In the genomic region with DNA sequence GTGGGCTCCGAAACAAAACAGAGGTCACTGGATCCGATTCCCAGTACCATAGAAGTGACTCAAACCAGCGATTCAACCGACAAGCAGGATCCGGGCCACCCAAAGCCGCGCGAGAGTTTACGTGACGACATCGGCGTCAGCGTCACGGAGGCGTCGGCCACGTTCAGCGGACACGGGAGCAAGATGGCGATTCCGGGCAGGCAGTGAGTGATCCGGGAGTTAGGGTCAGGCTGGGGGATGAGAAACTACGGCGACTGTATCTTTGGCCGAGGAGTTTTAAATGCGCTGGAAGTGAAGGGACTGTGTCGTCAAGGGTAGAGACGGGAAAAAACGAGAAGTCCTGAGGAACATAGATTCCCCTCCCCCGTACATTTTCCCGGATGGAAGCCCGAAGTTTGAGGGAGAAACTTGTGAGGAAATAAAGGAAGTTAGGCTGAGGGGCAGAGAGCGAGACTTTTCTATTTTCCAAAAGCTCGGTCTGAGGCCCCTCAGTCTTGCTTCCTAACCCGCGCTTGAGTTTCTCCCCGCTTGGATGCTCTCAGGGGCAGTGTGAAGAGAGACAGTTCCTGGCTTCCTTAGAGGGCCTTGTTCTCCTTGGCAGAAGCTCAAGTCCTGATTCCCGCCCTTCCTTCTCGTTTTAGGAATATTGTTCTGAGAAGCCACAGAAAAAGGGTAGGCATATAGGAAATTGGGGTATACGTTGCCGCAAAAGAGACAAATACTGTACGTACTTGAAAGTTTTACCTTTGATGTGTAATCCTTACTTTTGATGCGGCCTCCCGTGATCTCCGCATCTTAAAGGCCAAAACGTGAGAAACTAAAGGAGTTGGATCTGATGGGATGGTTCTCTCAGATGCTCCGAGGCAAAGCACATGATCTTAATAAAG, we compare ENCODE assay signal across 8 cellular contexts. TPM values are rescaled to one million over a fixed set of nuclear protein-coding genes. Genes with fewer than 3 reads are reported as not detected.
DNase-seq lines count a peak whose midpoint lies in the region; ATAC-seq and TF ChIP-seq lines count a peak whose summit lies in the region.

A gene with protein sequence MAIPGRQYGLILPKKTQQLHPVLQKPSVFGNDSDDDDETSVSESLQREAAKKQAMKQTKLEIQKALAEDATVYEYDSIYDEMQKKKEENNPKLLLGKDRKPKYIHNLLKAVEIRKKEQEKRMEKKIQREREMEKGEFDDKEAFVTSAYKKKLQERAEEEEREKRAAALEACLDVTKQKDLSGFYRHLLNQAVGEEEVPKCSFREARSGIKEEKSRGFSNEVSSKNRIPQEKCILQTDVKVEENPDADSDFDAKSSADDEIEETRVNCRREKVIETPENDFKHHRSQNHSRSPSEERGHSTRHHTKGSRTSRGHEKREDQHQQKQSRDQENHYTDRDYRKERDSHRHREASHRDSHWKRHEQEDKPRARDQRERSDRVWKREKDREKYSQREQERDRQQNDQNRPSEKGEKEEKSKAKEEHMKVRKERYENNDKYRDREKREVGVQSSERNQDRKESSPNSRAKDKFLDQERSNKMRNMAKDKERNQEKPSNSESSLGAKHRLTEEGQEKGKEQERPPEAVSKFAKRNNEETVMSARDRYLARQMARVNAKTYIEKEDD (plus strand): TSS at position 156 of the 887 bp plus-strand sequence. CDS start 28 bp downstream, at position 184.

- DNase-seq in NCI-H1417 treated with DMSO at 0.1 percent for 48 hours (lab: John Stamatoyannopoulos, UW), result peak; percentile 37
- peak; percentile 90 to 91 for DNase-seq in SW 1271 (lab: John Stamatoyannopoulos, UW)
- peak; percentile 93 for DNase-seq in activated naive CD8-positive, alpha-beta T cell treated with anti-CD3 and anti-CD28 coated beads, Interleukin-2, amount 10 ng/mL, durations not matched to agents 7 days and 5 days
- peak; percentile 98 for DNase-seq in Right ventricle myocardium inferior (ENCODE audit: missing footprints)
- peak; percentile 98 for DNase-seq in osteocyte (ENCODE audit: extremely low spot score, unreplicated experiment)
- DNase-seq in thoracic aorta (ENCODE audit: low spot score), result peak; percentile 86

- peak within 1 kb of the TSS; percentile 97 for H3K4me3 Mint-ChIP-seq in activated naive CD8-positive, alpha-beta T cell treated with anti-CD3 and anti-CD28 coated beads, Interleukin-2, amount 10 ng/mL, durations not matched to agents 7 days and 5 days
- peak within 1 kb of the TSS; percentile 93 for H3K4me3 Mint-ChIP-seq in osteocyte (ENCODE audit: unreplicated experiment)

- peaks cover 50% of the 10 kb centered on the region for H3K4me1 Mint-ChIP-seq in activated naive CD8-positive, alpha-beta T cell treated with anti-CD3 and anti-CD28 coated beads, Interleukin-2, amount 10 ng/mL, durations not matched to agents 7 days and 5 days
- H3K4me1 Mint-ChIP-seq in osteocyte (ENCODE audit: unreplicated experiment), result peaks cover 40% of the 10 kb centered on the region

- H3K36me3 Mint-ChIP-seq in activated naive CD8-positive, alpha-beta T cell treated with anti-CD3 and anti-CD28 coated beads, Interleukin-2, amount 10 ng/mL, durations not matched to agents 7 days and 5 days, result peaks cover 16% of the 10 kb centered on the region
- peaks cover 12% of the 10 kb centered on the region for H3K36me3 Mint-ChIP-seq in osteocyte (ENCODE audit: unreplicated experiment)

- H3K27me3 ChIP-seq in thoracic aorta (replicated peaks; ENCODE audit: insufficient read depth), result no peaks in the 10 kb centered on the region

- peak; percentile 92 for ATAC-seq in HG02642 (IDR thresholded peaks at IDR 0.05; ENCODE audit: poor library complexity, unreplicated experiment)
- peak; percentile 92 for ATAC-seq in activated naive CD8-positive, alpha-beta T cell treated with anti-CD3 and anti-CD28 coated beads, Interleukin-2, amount 10 ng/mL, durations not matched to agents 7 days and 5 days (ENCODE audit: low read depth)
- ATAC-seq in Right ventricle myocardium inferior, result peak; percentile 97
- ATAC-seq in thoracic aorta (ENCODE audit: insufficient number of reproducible peaks, low FRiP score, low read depth), result peak; percentile 91

- no peaks in the 10 kb centered on the region for H3K9me3 ChIP-seq in thoracic aorta

- peaks cover 3% of the 10 kb centered on the region for H3K36me3 ChIP-seq in thoracic aorta

- peak within 1 kb of the TSS; percentile 93 to 98 for H3K27ac ChIP-seq in thoracic aorta

- H3K4me1 ChIP-seq in thoracic aorta (ENCODE audit: control insufficient read depth in 1 of 2, low read depth in 2 of 2), result peaks cover 22 to 29% of the 10 kb centered on the region in 2 donors

- H3K9me3 Mint-ChIP-seq in activated naive CD8-positive, alpha-beta T cell treated with anti-CD3 and anti-CD28 coated beads, Interleukin-2, amount 10 ng/mL, durations not matched to agents 7 days and 5 days, result peaks cover under 1% of the 10 kb centered on the region
- no peaks in the 10 kb centered on the region for H3K9me3 Mint-ChIP-seq in osteocyte (ENCODE audit: unreplicated experiment)

- H3K27me3 Mint-ChIP-seq in activated naive CD8-positive, alpha-beta T cell treated with anti-CD3 and anti-CD28 coated beads, Interleukin-2, amount 10 ng/mL, durations not matched to agents 7 days and 5 days, result no peaks in the 10 kb centered on the region
- H3K27me3 Mint-ChIP-seq in osteocyte (ENCODE audit: unreplicated experiment), result no peaks in the 10 kb centered on the region

- no peak for TF ChIP-seq CTCF in osteocyte (IDR thresholded peaks at IDR 0.05)
- TF ChIP-seq CTCF in thoracic aorta (IDR thresholded peaks at IDR 0.05), result no peak

- POLR2A ChIA-PET in activated naive CD8-positive, alpha-beta T cell treated with anti-CD3 and anti-CD28 coated beads, Interleukin-2, amount 10 ng/mL, durations not matched to agents 7 days and 5 days (lab: Charles Lee), result interaction anchor here (0.8 to 1.8 kb wide), 4 partner anchors 9 to 187 kb away, joined by 3 to 11 read pairs (median 6); a partner anchor contains a TSS

- intact Hi-C loops in Right ventricle myocardium inferior (cut with DNase I), result no loop called here

- peak within 1 kb of the TSS; percentile 99 for H3K27ac Mint-ChIP-seq in activated naive CD8-positive, alpha-beta T cell treated with anti-CD3 and anti-CD28 coated beads, Interleukin-2, amount 10 ng/mL, durations not matched to agents 7 days and 5 days
- H3K27ac Mint-ChIP-seq in osteocyte (ENCODE audit: unreplicated experiment), result peak within 1 kb of the TSS; percentile 100

- peak within 1 kb of the TSS; percentile 88 for H3K4me3 ChIP-seq in GM08714 (ENCODE audit: low read length)
- H3K4me3 ChIP-seq in thoracic aorta, result peak within 1 kb of the TSS; percentile 91

RNA-seq across cellular contexts. Expression of the gene that starts here (rescaled TPM):
- total RNA-seq in activated naive CD8-positive, alpha-beta T cell treated with anti-CD3 and anti-CD28 coated beads, Interleukin-2, amount 10 ng/mL, durations not matched to agents 7 days and 5 days, result 10 to 100 TPM; 26.4 to 27.1 TPM
- 19.5 TPM for total RNA-seq in Right ventricle myocardium inferior
- total RNA-seq in osteocyte, result 26.5 and 31.6 TPM in 2 replicates
- total RNA-seq in thoracic aorta, result 10 to 100 TPM; 32.9 to 58.3 TPM

Comparison
In these comparisons a context has a peak if more than half of its experiments do, and no peak if none do; other contexts are left out.
1. Peak in every context shown above with its lines: DNase-seq, ATAC-seq, H3K4me3 ChIP-seq and H3K27ac ChIP-seq.
2. DNase-seq: peak in every context shown above with its lines; median percentile 98 in Right ventricle myocardium inferior; 98 in osteocyte; 93 in activated naive CD8-positive, alpha-beta T cell treated with anti-CD3 and anti-CD28 coated beads, Interleukin-2, amount 10 ng/mL, durations not matched to agents 7 days and 5 days; 90 in SW 1271; 86 in thoracic aorta; 37 in NCI-H1417 treated with DMSO at 0.1 percent for 48 hours.